Comparison of ENCODE assay signal across 18 cellular contexts in the genomic region with DNA sequence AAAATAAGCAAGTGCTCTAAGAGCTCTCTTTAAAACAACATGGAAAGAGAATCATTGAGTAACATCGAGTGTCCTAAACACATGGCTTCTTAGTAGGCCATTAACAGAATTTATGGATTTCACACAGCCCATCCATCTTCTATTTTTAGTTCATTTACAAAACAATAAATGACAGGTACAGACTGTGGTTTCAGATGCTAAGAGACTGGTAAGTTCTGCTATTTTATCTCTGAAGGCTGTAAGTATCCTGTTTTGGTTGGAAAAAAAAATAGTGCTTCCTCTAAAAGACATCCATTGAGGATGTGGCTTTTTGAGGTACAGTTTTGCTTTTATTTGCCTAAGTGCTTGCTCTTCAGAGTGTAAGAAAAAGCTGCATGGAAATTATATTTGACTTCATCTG. TPM values are rescaled to one million over a fixed set of nuclear protein-coding genes. Genes with fewer than 3 reads are reported as not detected.
DNase-seq lines count a peak whose midpoint lies in the region; ATAC-seq, FAIRE-seq and TF ChIP-seq lines count a peak whose summit lies in the region.
"Had no signal": no experiment of that assay in that cellular context is flagged by ENCODE, and none has a peak within 500 bp of the region (broad histone marks: within the 10 kb centered on the region; RNA-seq: fewer than 3 reads in every experiment).

No MANE protein-coding gene starts in this region.

- WGBS in pancreas, 2 donors = 25 to 29% methylated on average over 1 of the region's 1 CpG

- ATAC-seq in HG03457 (IDR thresholded peaks at IDR 0.05; ENCODE audit: unreplicated experiment) (peak; percentile 71), pancreas (peak in 3 of 4 donors; percentile 21 to 51 (median 41))
- no peak for ATAC-seq in activated T-cell treated with anti-CD3 and anti-CD28 coated beads, Interleukin-2, amount 50 U/mL, for 4 hours
- ATAC-seq: HCT116, heart left ventricle, left lung had no signal

- intact Hi-C loops in pancreas (cut with DNase I) = no loop called here

- no peaks in the 10 kb centered on the region for H3K36me3 Mint-ChIP-seq in activated T-cell treated with anti-CD3 and anti-CD28 coated beads, Interleukin-2, amount 50 U/mL, for 4 hours (ENCODE audit: insufficient read depth)
- H3K36me3 Mint-ChIP-seq: brain had no signal

- H3K27me3 Mint-ChIP-seq in activated T-cell treated with anti-CD3 and anti-CD28 coated beads, Interleukin-2, amount 50 U/mL, for 4 hours (ENCODE audit: low read depth) = no peaks in the 10 kb centered on the region

- H3K36me3 ChIP-seq in pancreas = no peaks in the 10 kb centered on the region
- H3K36me3 ChIP-seq: heart left ventricle, left lung had no signal

- H3K4me3 Mint-ChIP-seq in activated T-cell treated with anti-CD3 and anti-CD28 coated beads, Interleukin-2, amount 50 U/mL, for 4 hours = no peak overlapping the region
- H3K4me3 Mint-ChIP-seq: brain had no signal

- peaks cover 6% of the 10 kb centered on the region for H3K4me1 Mint-ChIP-seq in activated T-cell treated with anti-CD3 and anti-CD28 coated beads, Interleukin-2, amount 50 U/mL, for 4 hours (ENCODE audit: low read depth)

- H3K9me3 ChIP-seq in pancreas = no peaks in the 10 kb centered on the region
- H3K9me3 ChIP-seq: heart left ventricle, left lung had no signal

- H3K4me1 ChIP-seq in pancreas = peaks cover 0 to 3% (median 0%) of the 10 kb centered on the region in 3 donors

- no peaks in the 10 kb centered on the region for H3K27me3 ChIP-seq in pancreas
- H3K27me3 ChIP-seq: heart left ventricle, left lung had no signal

- DNase-seq in NCI-H2227 (lab: John Stamatoyannopoulos, UW; ENCODE audit: unreplicated experiment) = peak; percentile 11
- DNase-seq in NCI-H2227 treated with DMSO at 0.1 percent for 48 hours (lab: John Stamatoyannopoulos, UW) = no peak
- DNase-seq in UCSD-AML1 (lab: John Stamatoyannopoulos, UW; ENCODE audit: unreplicated experiment) = peak; percentile 5
- no peak for DNase-seq in pancreas
- no peak for DNase-seq in activated T-cell treated with anti-CD3 and anti-CD28 coated beads, Interleukin-2, amount 50 U/mL, for 4 hours
- DNase-seq in Ammon's horn (ENCODE audit: low spot score) = no peak
- DNase-seq in NCI-H510A (lab: John Stamatoyannopoulos, UW) = no peak
- DNase-seq: activated CD4-positive, CD25-positive, alpha-beta regulatory T cell treated with anti-CD3 and anti-CD28 coated beads, Interleukin-2, amount 50 U/mL, for 72 hours; heart left ventricle; left lung; NCI-H524; occipital lobe; SHP77; trophoblast cell had no signal

- H3K4me3 ChIP-seq in pancreas = no peak overlapping the region
- H3K4me3 ChIP-seq: heart left ventricle, left lung had no signal

- no peak for TF ChIP-seq CTCF in pancreas (IDR thresholded peaks at IDR 0.05)

- no peaks in the 10 kb centered on the region for H3K9me3 Mint-ChIP-seq in activated T-cell treated with anti-CD3 and anti-CD28 coated beads, Interleukin-2, amount 50 U/mL, for 4 hours

- FAIRE-seq in pancreas (lab: Jason Lieb, UNC) = no peak
- FAIRE-seq: A204.1 had no signal

- no peak overlapping the region for H3K27ac ChIP-seq in pancreas
- H3K27ac ChIP-seq: left lung had no signal

RNA-seq across cellular contexts. Expression of gene GNAI1, which starts 27.4 kb away (rescaled TPM):
- 1 to 10 TPM; 3.0 to 8.6 (median 4.9) TPM for total RNA-seq in pancreas
- 10 to 100 TPM in 1 of 2 donors, 1 to 10 TPM in 1; 4.3 to 25.9 TPM for polyA plus RNA-seq in pancreas
- 1 to 10 TPM; 2.0 to 7.2 (median 3.8) TPM for total RNA-seq in activated T-cell treated with anti-CD3 and anti-CD28 coated beads, Interleukin-2, amount 50 U/mL, for 4 hours

Comparison
In these comparisons a context has a peak if more than half of its experiments do, and no peak if none do; other contexts are left out.
1. DNase-seq: peak in NCI-H2227 (single experiment) and UCSD-AML1 (single experiment); none in NCI-H2227 treated with DMSO at 0.1 percent for 48 hours (single experiment), pancreas (0 of 6), activated T-cell treated with anti-CD3 and anti-CD28 coated beads, Interleukin-2, amount 50 U/mL, for 4 hours (single experiment), Ammon's horn (single experiment) and NCI-H510A (single experiment).
2. ATAC-seq: peak in HG03457 (single experiment) and pancreas (3 of 4); none in activated T-cell treated with anti-CD3 and anti-CD28 coated beads, Interleukin-2, amount 50 U/mL, for 4 hours (0 of 2).